18 cellular contexts compared by ENCODE assay signal in the genomic region with DNA sequence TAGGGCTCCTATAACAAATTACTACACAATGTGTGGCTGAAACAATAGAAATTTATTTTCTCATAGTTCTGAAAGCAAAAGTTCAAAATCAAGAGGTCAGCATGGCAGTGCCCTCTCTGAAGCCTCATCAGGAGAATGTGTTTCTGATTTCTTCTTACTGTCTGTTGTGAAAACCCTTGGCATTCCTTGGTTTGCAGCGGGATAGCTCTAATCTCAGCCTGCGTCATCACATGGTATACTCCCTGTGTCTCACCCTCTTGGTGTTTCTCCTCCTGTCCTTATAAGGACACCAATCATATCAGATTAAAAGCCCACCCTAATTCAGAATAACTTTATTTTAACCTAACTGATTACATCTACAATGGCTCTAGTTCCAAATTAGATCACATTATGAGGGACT.
"Had no signal": no experiment of that assay in that cellular context is flagged by ENCODE, and none has a peak within 500 bp of the region (broad histone marks: within the 10 kb centered on the region; RNA-seq: fewer than 3 reads in every experiment).

No MANE protein-coding gene starts in this region.

- H2AFZ ChIP-seq: hepatocyte had no signal

- H3K27me3 ChIP-seq: esophagus squamous epithelium, foreskin keratinocyte, hepatocyte, neutrophil, stomach, transverse colon had no signal

- H3K79me2 ChIP-seq: hepatocyte had no signal

- H3K27ac Mint-ChIP-seq: naive thymus-derived CD4-positive, alpha-beta T cell; nephron progenitor cell; stimulated activated naive B cell treated with anti-CD40 and anti-IgM and Interleukin-4, amounts not matched to agents 10 μg/mL and 1 μg/mL and 100 μg/mL, for 72 hours had no signal

- H3K4me2 ChIP-seq: hepatocyte had no signal

- H3K4me1 ChIP-seq: esophagus squamous epithelium, foreskin keratinocyte, stomach, transverse colon had no signal

- DNase-seq: dermis blood vessel endothelial cell; esophagus squamous epithelium; foreskin keratinocyte; head of caudate nucleus; left colon; naive thymus-derived CD4-positive, alpha-beta T cell; nephron progenitor cell; posterior cingulate gyrus; stimulated activated CD4-positive, alpha-beta T cell treated with anti-CD3 and anti-CD28 coated beads, Interleukin-2, amount 100 ng/mL, for 24 hours; stimulated activated CD4-positive, alpha-beta T cell treated with anti-CD3 and anti-CD28 coated beads, Interleukin-4, amount 100 ng/mL, for 4 hours; stimulated activated naive B cell treated with anti-CD40 and anti-IgM and Interleukin-4, amounts not matched to agents 10 μg/mL and 1 μg/mL and 100 μg/mL, for 72 hours; stomach; substantia nigra; transverse colon had no signal

- H3K4me1 Mint-ChIP-seq: nephron progenitor cell; stimulated activated naive B cell treated with anti-CD40 and anti-IgM and Interleukin-4, amounts not matched to agents 10 μg/mL and 1 μg/mL and 100 μg/mL, for 72 hours had no signal

- H3K27ac ChIP-seq: esophagus squamous epithelium, foreskin keratinocyte, hepatocyte, neutrophil, stomach, thoracic aorta, transverse colon had no signal

- H3K4me3 ChIP-seq: esophagus squamous epithelium, hepatocyte, stomach, thoracic aorta, transverse colon had no signal

- H3K27me3 Mint-ChIP-seq: naive thymus-derived CD4-positive, alpha-beta T cell; stimulated activated naive B cell treated with anti-CD40 and anti-IgM and Interleukin-4, amounts not matched to agents 10 μg/mL and 1 μg/mL and 100 μg/mL, for 72 hours had no signal

- ATAC-seq: foreskin keratinocyte; left colon; naive thymus-derived CD4-positive, alpha-beta T cell; sciatic nerve; stimulated activated naive B cell treated with anti-CD40 and anti-IgM and Interleukin-4, amounts not matched to agents 10 μg/mL and 1 μg/mL and 100 μg/mL, for 72 hours had no signal

- H3K4me3 Mint-ChIP-seq: naive thymus-derived CD4-positive, alpha-beta T cell; nephron progenitor cell; stimulated activated naive B cell treated with anti-CD40 and anti-IgM and Interleukin-4, amounts not matched to agents 10 μg/mL and 1 μg/mL and 100 μg/mL, for 72 hours had no signal

- H3K36me3 Mint-ChIP-seq: naive thymus-derived CD4-positive, alpha-beta T cell; stimulated activated naive B cell treated with anti-CD40 and anti-IgM and Interleukin-4, amounts not matched to agents 10 μg/mL and 1 μg/mL and 100 μg/mL, for 72 hours had no signal

- H3K36me3 ChIP-seq: esophagus squamous epithelium, neutrophil, stomach, thoracic aorta, transverse colon had no signal

- H3K9me3 ChIP-seq: neutrophil, thoracic aorta had no signal
